Comparison of ENCODE assay signal across 10 cellular contexts in genomic region chr1:212255705-212256307, GRCh38. TPM values are rescaled to one million over a fixed set of nuclear protein-coding genes. Genes with fewer than 3 reads are reported as not detected.
A peak's percentile ranks its signal among the peaks of the same experiment; 100 is the strongest.
DNase-seq lines count a peak whose midpoint lies in the region; FAIRE-seq and TF ChIP-seq lines count a peak whose summit lies in the region.
"Had no signal": no experiment of that assay in that cellular context is flagged by ENCODE, and none has a peak within 500 bp of the region (broad histone marks: within the 10 kb centered on the region; RNA-seq: fewer than 3 reads in every experiment).

No MANE protein-coding gene starts in this region.

- TF ChIP-seq POLR2A in GM12891 (IDR thresholded peaks at IDR 0.05; ENCODE audit: low read depth, low read length): no peak

- H3K9me3 Mint-ChIP-seq in neural progenitor cell: no peaks in the 10 kb centered on the region

- H3K4me3 ChIP-seq in adipocyte (ENCODE audit: low read length) (no peak overlapping the region), neural progenitor cell (no peak overlapping the region), foreskin fibroblast (ENCODE audit: low read depth in 1 of 2, low read length in 2 of 2) (no peak overlapping the region)
- H3K4me3 ChIP-seq: Peyer's patch had no signal

- peaks cover 33% of the 10 kb centered on the region for H3K4me1 ChIP-seq in adipocyte (ENCODE audit: control insufficient read depth, insufficient read depth, low read length)
- H3K4me1 ChIP-seq in neural progenitor cell: no peaks in the 10 kb centered on the region

- no peaks in the 10 kb centered on the region for H3K9me3 ChIP-seq in KOPT-K1 (ENCODE audit: insufficient read depth, low read length, poor library complexity, severe bottlenecking)
- H3K9me3 ChIP-seq in adipocyte (ENCODE audit: control insufficient read depth, low read length): no peaks in the 10 kb centered on the region
- no peaks in the 10 kb centered on the region for H3K9me3 ChIP-seq in neural progenitor cell (ENCODE audit: low read depth)
- H3K9me3 ChIP-seq: Peyer's patch had no signal

- peak overlapping the region; percentile 72 for H3K27ac ChIP-seq in KOPT-K1 (ENCODE audit: low read depth, low read length, poor library complexity, severe bottlenecking)
- H3K27ac ChIP-seq in neural progenitor cell: no peak overlapping the region

- no peaks in the 10 kb centered on the region for H3K27me3 ChIP-seq in adipocyte (replicated peaks; ENCODE audit: control insufficient read depth, insufficient read depth, low read length)
- H3K27me3 ChIP-seq in neural progenitor cell: no peaks in the 10 kb centered on the region
- H3K27me3 ChIP-seq: Peyer's patch had no signal

- H3K36me3 Mint-ChIP-seq in neural progenitor cell: no peaks in the 10 kb centered on the region

- H3K36me3 ChIP-seq in KOPT-K1 (ENCODE audit: insufficient read depth, low read length) (no peaks in the 10 kb centered on the region), adipocyte (ENCODE audit: control insufficient read depth, insufficient read depth, low read length, severe bottlenecking) (no peaks in the 10 kb centered on the region), neural progenitor cell (no peaks in the 10 kb centered on the region)
- H3K36me3 ChIP-seq: Peyer's patch had no signal

- peaks cover 16% of the 10 kb centered on the region for H3K4me1 Mint-ChIP-seq in neural progenitor cell

- H3K9ac ChIP-seq in adipocyte (ENCODE audit: low read length): peak overlapping the region; percentile 59
- no peak overlapping the region for H3K9ac ChIP-seq in neural progenitor cell

- H2AFZ ChIP-seq in neural progenitor cell (replicated peaks): peak overlapping the region; percentile 42

- FAIRE-seq in GM12891 (lab: Jason Lieb, UNC): peak; percentile 38
- FAIRE-seq: colon had no signal

- H3K27me3 Mint-ChIP-seq in neural progenitor cell (ENCODE audit: insufficient read depth, low read depth): peaks cover 2% of the 10 kb centered on the region

- H4K20me1 ChIP-seq in neural progenitor cell (ENCODE audit: low read depth): no peaks in the 10 kb centered on the region

- DNase-seq in GM12891 (ENCODE audit: insufficient read length, low spot score) (no peak), adipocyte (ENCODE audit: low read depth) (peak; percentile 24), neural progenitor cell (ENCODE audit: low spot score) (no peak), kidney tubule cell (ENCODE audit: low spot score) (no peak), foreskin fibroblast (no peak)
- no peak for DNase-seq in stimulated activated CD4-positive, alpha-beta T cell treated with anti-CD3 and anti-CD28 coated beads, Interleukin-4, amount 100 ng/mL, for 1 hour
- DNase-seq: NCI-H1092 treated with DMSO at 0.1 percent for 48 hours had no signal

- H3K4me3 Mint-ChIP-seq in neural progenitor cell: no peak overlapping the region

- no peaks in the 10 kb centered on the region for H3K79me2 ChIP-seq in neural progenitor cell (ENCODE audit: low read depth)

- TF ChIP-seq CTCF in neural progenitor cell (IDR thresholded peaks at IDR 0.05): no peak
- no peak for TF ChIP-seq CTCF in foreskin fibroblast (IDR thresholded peaks at IDR 0.05; ENCODE audit: low read depth, low read length)

- H3F3A ChIP-seq in neural progenitor cell (ENCODE audit: low read depth): no peaks in the 10 kb centered on the region

- no peak overlapping the region for H3K27ac Mint-ChIP-seq in neural progenitor cell

- H3K4me2 ChIP-seq in neural progenitor cell: no peak overlapping the region

TF ChIP-seq in GM12891, 5 proteins besides CTCF, POLR2A, EP300 and RAD21:
- TF ChIP-seq POU2F2 (IDR thresholded peaks at IDR 0.05; ENCODE audit: low read depth, low read length) (no peak), POLR2AphosphoS5 (IDR thresholded peaks at IDR 0.05; ENCODE audit: low read depth, low read length) (no peak), PAX5 (IDR thresholded peaks at IDR 0.05; ENCODE audit: insufficient read depth, low read length, severe bottlenecking) (no peak)

RNA-seq across cellular contexts. Expression of gene PPP2R5A, which starts 29.4 kb away (rescaled TPM):
- polyA plus RNA-seq in GM12891 (2012; ENCODE audit: low read depth, missing spikeins): 20.7 TPM
- 19.8 and 27.9 TPM in 2 replicates for total RNA-seq in neural progenitor cell (ENCODE audit: low replicate concordance)
